1 cellular context compared by ENCODE assay signal in genomic region chr12:27213830-27214787, GRCh38.
TF ChIP-seq lines count a peak whose summit lies in the region.

No MANE protein-coding gene starts in this region.

TF ChIP-seq in H1, 55 proteins besides CTCF, POLR2A, EP300 and RAD21 (continued from another document):
- TF ChIP-seq, protein P1, sequence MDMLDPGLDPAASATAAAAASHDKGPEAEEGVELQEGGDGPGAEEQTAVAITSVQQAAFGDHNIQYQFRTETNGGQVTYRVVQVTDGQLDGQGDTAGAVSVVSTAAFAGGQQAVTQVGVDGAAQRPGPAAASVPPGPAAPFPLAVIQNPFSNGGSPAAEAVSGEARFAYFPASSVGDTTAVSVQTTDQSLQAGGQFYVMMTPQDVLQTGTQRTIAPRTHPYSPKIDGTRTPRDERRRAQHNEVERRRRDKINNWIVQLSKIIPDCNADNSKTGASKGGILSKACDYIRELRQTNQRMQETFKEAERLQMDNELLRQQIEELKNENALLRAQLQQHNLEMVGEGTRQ (IDR thresholded peaks at IDR 0.05; ENCODE audit: low read length) = no peak
- TF ChIP-seq CHD1 (IDR thresholded peaks at IDR 0.05; ENCODE audit: low read depth, low read length) = no peak
- TF ChIP-seq TBP (IDR thresholded peaks at IDR 0.05; ENCODE audit: low read depth, low read length) = no peak
- TF ChIP-seq NRF1 (IDR thresholded peaks at IDR 0.05; ENCODE audit: low read depth, low read length) = no peak
- TF ChIP-seq RNF2 (IDR thresholded peaks at IDR 0.05; ENCODE audit: borderline replicate concordance, low read depth, low read length, missing control alignments, poor library complexity, severe bottlenecking) = no peak
- TF ChIP-seq EZH2 (IDR thresholded peaks at IDR 0.05; ENCODE audit: low read depth, low read length, severe bottlenecking) = no peak
- TF ChIP-seq CBX8 (IDR thresholded peaks at IDR 0.05; ENCODE audit: borderline replicate concordance, low read depth, low read length) = no peak
- TF ChIP-seq YY1 (IDR thresholded peaks at IDR 0.05; ENCODE audit: low read depth, low read length) = no peak
- no peak for TF ChIP-seq SAP30 (IDR thresholded peaks at IDR 0.05; ENCODE audit: insufficient read depth, insufficient replicate concordance, low read length)
- TF ChIP-seq BRCA1 (IDR thresholded peaks at IDR 0.05; ENCODE audit: low read depth, low read length) = no peak
- TF ChIP-seq SRF (IDR thresholded peaks at IDR 0.05; ENCODE audit: low read depth, low read length) = no peak
- no peak for TF ChIP-seq HDAC2 (IDR thresholded peaks at IDR 0.05; ENCODE audit: borderline replicate concordance in 1 of 2, low read depth in 2 of 2, low read length in 2 of 2)
